In genomic region chr6:3258720-3259490, GRCh38 we compare ENCODE assay signal across 8 cellular contexts. TPM values are rescaled to one million over a fixed set of nuclear protein-coding genes. Genes with fewer than 3 reads are reported as not detected.
DNase-seq lines count a peak whose midpoint lies in the region; ATAC-seq, FAIRE-seq and TF ChIP-seq lines count a peak whose summit lies in the region.

Gene PSMG4, plus strand, starts transcription at chr6:3258947. Its CDS starts 76 bp downstream, at chr6:3259023.

- H3K9me3 ChIP-seq in mammary epithelial cell (replicated peaks; ENCODE audit: insufficient read depth, low read length): no peaks in the 10 kb centered on the region
- H3K9me3 ChIP-seq in small intestine (ENCODE audit: control insufficient read depth, low read depth): no peaks in the 10 kb centered on the region

- ATAC-seq in GM18907 (IDR thresholded peaks at IDR 0.05; ENCODE audit: unreplicated experiment) (peak; percentile 83), HG03135 (IDR thresholded peaks at IDR 0.05; ENCODE audit: unreplicated experiment) (peak; percentile 72)

- H3K4me1 ChIP-seq in mammary epithelial cell (ENCODE audit: insufficient read depth, low read length): peaks cover 12% of the 10 kb centered on the region
- peaks cover 7 to 10% of the 10 kb centered on the region in 2 donors for H3K4me1 ChIP-seq in small intestine (ENCODE audit: control insufficient read depth in 2 of 2, insufficient read depth in 1 of 2, low read depth in 1 of 2, low read length in 1 of 2)

- no TSS peak for BruUV-seq in mammary epithelial cell (replicated peaks; lab: Mats Ljungman, UMichigan)

- H3K27ac ChIP-seq in mammary epithelial cell (ENCODE audit: insufficient read depth, low read depth, low read length): peak within 1 kb of the TSS; percentile 41
- peak within 1 kb of the TSS; percentile 20 to 76 for H3K27ac ChIP-seq in small intestine (ENCODE audit: low read depth in 1 of 2, low read length in 1 of 2)

- whole genome bisulfite sequencing in mammary epithelial cell (ENCODE audit: low coverage, missing lambda C conversion rate): 0% methylated on average over 19 of the region's 80 CpGs
- WGBS in small intestine, 3 donors: 0 to 1% (median 0%) methylated on average over 53 to 80 of the region's 80 CpGs

- peak within 1 kb of the TSS; percentile 76 for H3K9ac ChIP-seq in mammary epithelial cell (ENCODE audit: insufficient read depth, low read length)

- H3K4me2 ChIP-seq in mammary epithelial cell (ENCODE audit: insufficient read depth, low read depth, low read length): peak within 1 kb of the TSS; percentile 90

- H4K20me1 ChIP-seq in mammary epithelial cell (ENCODE audit: insufficient read depth, low read length): no peaks in the 10 kb centered on the region

- peak within 1 kb of the TSS; percentile 90 for H2AFZ ChIP-seq in mammary epithelial cell (ENCODE audit: low read depth, low read length)

- CTCF ChIA-PET in AG04449 (lab: Yijun Ruan, JAX): interaction anchor here (0.6 to 3.6 kb wide), 10 partner anchors 8 to 732 kb away, joined by 3 to 21 read pairs (median 4); partner anchors contain the start of gene TUBB2A
- CTCF ChIA-PET in mammary epithelial cell (lab: Charles Lee; ENCODE audit: low non-redundant PET): interaction anchor here (0.6 kb wide), 1 partner anchor 473 kb away, joined by 3 read pairs; no protein-coding TSS in a partner anchor

- POLR2A ChIA-PET in AG04449 (lab: Yijun Ruan, JAX): interaction anchor here (0.6 to 3.3 kb wide), 13 partner anchors 10 to 762 kb away, joined by 3 to 18 read pairs (median 3); partner anchors contain the start of gene TUBB2A

- FAIRE-seq in small intestine (lab: Jason Lieb, UNC): no peak

- peak within 1 kb of the TSS; percentile 97 for H3K4me3 ChIP-seq in AG04449 (ENCODE audit: low read depth, low read length)
- peak within 1 kb of the TSS; percentile 86 for H3K4me3 ChIP-seq in WI38 (ENCODE audit: low read depth, low read length)
- H3K4me3 ChIP-seq in mammary epithelial cell (replicated peaks in 1 of 3; ENCODE audit: insufficient read depth in 1 of 3, low read depth in 2 of 3, low read length in 3 of 3): peak within 1 kb of the TSS; percentile 56 to 97 (median 95)
- H3K4me3 ChIP-seq in small intestine (ENCODE audit: low read depth in 1 of 2, low read length in 2 of 2): peak within 1 kb of the TSS; percentile 86 to 93

- H3K36me3 ChIP-seq in mammary epithelial cell (ENCODE audit: insufficient read depth, low read length): peaks cover 4% of the 10 kb centered on the region
- no peaks in the 10 kb centered on the region for H3K36me3 ChIP-seq in small intestine (ENCODE audit: control insufficient read depth in 2 of 2, insufficient read depth in 2 of 2, low read length in 2 of 2)

- H3K79me2 ChIP-seq in mammary epithelial cell (ENCODE audit: insufficient read depth, low read length): peaks cover 50% of the 10 kb centered on the region

- H3K27me3 ChIP-seq in mammary epithelial cell (ENCODE audit: insufficient read depth, low read length) (no peaks in the 10 kb centered on the region), small intestine (ENCODE audit: control insufficient read depth in 2 of 2, insufficient read depth in 2 of 2, low read length in 2 of 2) (no peaks in the 10 kb centered on the region)

- in situ Hi-C loops in mammary epithelial cell (cut with MboI; ENCODE audit: low sequenced_read_pairs in 2 of 2): loop anchor here in 1 of 2 donors (10.0 kb wide), 2 partner anchors 104 to 264 kb away; partner anchors contain the start of genes NQO2 and TUBB2A

- dilution Hi-C loops in mammary epithelial cell (cut with HindIII; ENCODE audit: low sequenced_read_pairs): no loop called here

- intact Hi-C loops in mammary epithelial cell (cut with micrococcal nuclease): loop anchor here (2.0 kb wide), 1 partner anchor 132 kb away; no protein-coding TSS in a partner anchor

- TF ChIP-seq CTCF in AG04449 (IDR thresholded peaks at IDR 0.05; ENCODE audit: insufficient read depth, low read length, missing control alignments): no peak
- no peak for TF ChIP-seq CTCF in WI38 (IDR thresholded peaks at IDR 0.05; ENCODE audit: low read depth, low read length)
- no peak for TF ChIP-seq CTCF in mammary epithelial cell (conservative IDR thresholded peaks at IDR 0.05 in 1 of 2, IDR thresholded peaks at IDR 0.05 in 1 of 2; ENCODE audit: extremely low read depth in 1 of 2, insufficient read depth in 1 of 2, low read depth in 1 of 2, low read length in 2 of 2)

- no peak for DNase-seq in AG04449 (ENCODE audit: low read depth, low spot score)
- DNase-seq in NCI-H2227 (lab: John Stamatoyannopoulos, UW; ENCODE audit: unreplicated experiment): peak; percentile 94
- DNase-seq in mammary epithelial cell: peak; percentile 86
- DNase-seq in iPS-NIHi7 (ENCODE audit: extremely low spot score): peak; percentile 99
- peak; percentile 91 for DNase-seq in small intestine

RNA-seq across cellular contexts. Expression of gene PSMG4, which starts in this region (rescaled TPM):
- 10 to 100 TPM; 14.3 to 29.9 TPM for total RNA-seq in mammary epithelial cell
- 26.1 TPM for polyA plus RNA-seq in mammary epithelial cell
- 6.7 TPM for polyA minus RNA-seq in mammary epithelial cell
- polyA plus RNA-seq in small intestine: 10 to 100 TPM; 24.8 to 43.8 (median 42.0) TPM
